ENCODE assay signal across 23 cellular contexts in the genomic region with DNA sequence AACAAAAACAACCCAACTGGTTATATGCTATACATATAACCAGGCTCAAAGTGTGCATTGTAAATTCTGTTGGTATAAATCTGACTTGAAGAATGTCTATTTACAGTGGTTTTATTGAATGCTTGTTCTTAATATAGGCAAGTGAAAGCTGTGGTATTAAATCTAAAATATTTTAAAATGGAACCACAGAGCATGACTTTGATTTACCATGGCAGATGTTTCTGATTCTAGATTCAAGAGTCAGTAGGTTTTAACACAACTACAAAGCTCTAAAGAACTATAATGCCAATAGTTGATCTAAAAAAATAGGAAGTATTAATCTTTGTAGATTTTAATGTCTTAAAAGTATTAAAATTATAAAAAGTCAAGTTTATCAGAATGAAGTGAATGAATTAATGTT.
"Had no signal": no experiment of that assay in that cellular context is flagged by ENCODE, and none has a peak within 500 bp of the region (broad histone marks: within the 10 kb centered on the region; RNA-seq: fewer than 3 reads in every experiment).

No MANE protein-coding gene starts in this region.

- DNase-seq: activated CD4-positive, alpha-beta T cell treated with anti-CD3 and anti-CD28 coated beads, Interleukin-2, amount 50 U/mL, for 1 hour; activated CD4-positive, CD25-positive, alpha-beta regulatory T cell treated with anti-CD3 and anti-CD28 coated beads, Interleukin-2, amount 50 U/mL, for 72 hours; activated CD8-positive, alpha-beta memory T cell treated with anti-CD3 and anti-CD28 coated beads, Interleukin-2, amount 50 U/mL, for 4 hours; activated effector memory CD4-positive, alpha-beta T cell treated with Interleukin-2 at 50 U/mL for 16 hours; activated naive CD4-positive, alpha-beta T cell treated with anti-CD3 and anti-CD28 coated beads, Interleukin-2, amount 10 ng/mL, durations not matched to agents 7 days and 5 days; activated naive CD8-positive, alpha-beta T cell treated with anti-CD3 and anti-CD28 coated beads, Interleukin-2, amount 50 U/mL, for 24 hours; activated T-cell treated with anti-CD3 and anti-CD28 coated beads, Interleukin-2, amount 50 U/mL, for 4 hours; aorta; dermis blood vessel endothelial cell; effector memory CD4-positive, alpha-beta T cell; esophagus squamous epithelium; hippocampal formation; midbrain; naive thymus-derived CD4-positive, alpha-beta T cell; pancreas; right lobe of liver; stimulated activated naive B cell treated with anti-CD40 and anti-IgM and Interleukin-4, amounts not matched to agents 10 μg/mL and 1 μg/mL and 100 μg/mL, for 72 hours; upper lobe of right lung had no signal

- ATAC-seq: activated naive CD8-positive, alpha-beta T cell treated with anti-CD3 and anti-CD28 coated beads, Interleukin-2, amount 50 U/mL, for 24 hours; activated T-cell treated with anti-CD3 and anti-CD28 coated beads, Interleukin-2, amount 50 U/mL, for 4 hours; left lobe of liver; naive thymus-derived CD4-positive, alpha-beta T cell; right lobe of liver; stimulated activated naive B cell treated with anti-CD40 and anti-IgM and Interleukin-4, amounts not matched to agents 10 μg/mL and 1 μg/mL and 100 μg/mL, for 72 hours; upper lobe of right lung had no signal

- FAIRE-seq: islet of Langerhans, pancreas had no signal

- H3K36me3 ChIP-seq: esophagus squamous epithelium, neural progenitor cell, pancreas, right lobe of liver, thoracic aorta, upper lobe of right lung had no signal

- H3K27ac ChIP-seq: esophagus squamous epithelium, neural progenitor cell, pancreas, right lobe of liver, thoracic aorta, upper lobe of right lung had no signal

- H3K27me3 ChIP-seq: esophagus squamous epithelium, neural progenitor cell, pancreas, right lobe of liver, upper lobe of right lung had no signal

- H3K4me3 ChIP-seq: esophagus squamous epithelium, lung, neural progenitor cell, pancreas, right lobe of liver, thoracic aorta, upper lobe of right lung had no signal

- H3K9me3 ChIP-seq: esophagus squamous epithelium, pancreas, right lobe of liver, thoracic aorta, upper lobe of right lung had no signal

- H3K4me2 ChIP-seq: neural progenitor cell had no signal

- H3K4me1 ChIP-seq: esophagus squamous epithelium, neural progenitor cell, pancreas, right lobe of liver, upper lobe of right lung had no signal

- H3K9ac ChIP-seq: neural progenitor cell had no signal
